8 cellular contexts compared by ENCODE assay signal in the genomic region with DNA sequence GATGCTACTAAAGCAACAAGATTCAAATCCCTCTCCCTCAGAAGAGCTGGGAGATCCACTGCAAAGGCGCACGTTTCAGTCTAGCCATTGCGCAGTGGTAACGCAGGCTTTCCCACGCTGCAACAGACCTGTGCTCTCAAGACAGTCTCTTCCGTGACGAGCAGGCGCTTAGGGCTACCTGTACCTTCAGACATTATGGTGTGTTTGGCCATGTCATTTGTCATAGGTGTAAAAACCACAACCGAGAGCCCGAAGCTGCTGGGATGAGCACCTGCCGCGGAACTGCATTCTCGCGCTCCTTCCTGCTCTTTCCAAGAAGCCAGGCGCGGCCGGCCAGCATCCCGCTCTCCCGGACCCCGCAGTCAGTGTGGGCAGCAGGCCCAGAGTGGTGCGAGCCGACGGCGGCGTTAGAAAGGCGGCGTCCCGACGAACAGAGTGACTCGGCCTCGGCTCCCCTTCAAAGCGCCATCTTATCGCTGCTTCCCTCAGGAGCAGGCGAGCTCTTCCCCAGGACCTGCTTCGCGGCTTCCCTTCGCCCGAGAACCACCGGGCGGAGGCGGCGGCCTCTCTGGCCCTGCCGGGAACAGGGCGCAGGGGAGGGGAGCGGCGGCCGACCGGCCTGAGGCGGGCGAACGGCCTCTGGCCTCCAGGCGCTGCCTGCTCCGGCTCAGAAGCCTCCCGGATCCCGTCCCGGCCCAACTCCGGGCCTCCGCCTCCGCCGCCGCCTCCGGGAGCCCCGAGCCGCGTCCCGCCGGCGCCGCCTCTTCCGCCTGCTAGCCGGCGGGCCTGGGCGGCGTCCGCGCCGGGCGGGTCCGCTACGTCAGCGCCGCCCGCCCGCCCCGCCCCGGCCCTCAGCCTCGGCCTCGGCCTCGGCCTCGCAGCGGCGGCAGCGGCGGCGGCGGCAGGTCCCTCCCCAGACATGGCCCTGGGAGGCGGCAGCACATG. TPM values are rescaled to one million over a fixed set of nuclear protein-coding genes. Genes with fewer than 3 reads are reported as not detected.
DNase-seq lines count a peak whose midpoint lies in the region; ATAC-seq and TF ChIP-seq lines count a peak whose summit lies in the region.

A gene with protein sequence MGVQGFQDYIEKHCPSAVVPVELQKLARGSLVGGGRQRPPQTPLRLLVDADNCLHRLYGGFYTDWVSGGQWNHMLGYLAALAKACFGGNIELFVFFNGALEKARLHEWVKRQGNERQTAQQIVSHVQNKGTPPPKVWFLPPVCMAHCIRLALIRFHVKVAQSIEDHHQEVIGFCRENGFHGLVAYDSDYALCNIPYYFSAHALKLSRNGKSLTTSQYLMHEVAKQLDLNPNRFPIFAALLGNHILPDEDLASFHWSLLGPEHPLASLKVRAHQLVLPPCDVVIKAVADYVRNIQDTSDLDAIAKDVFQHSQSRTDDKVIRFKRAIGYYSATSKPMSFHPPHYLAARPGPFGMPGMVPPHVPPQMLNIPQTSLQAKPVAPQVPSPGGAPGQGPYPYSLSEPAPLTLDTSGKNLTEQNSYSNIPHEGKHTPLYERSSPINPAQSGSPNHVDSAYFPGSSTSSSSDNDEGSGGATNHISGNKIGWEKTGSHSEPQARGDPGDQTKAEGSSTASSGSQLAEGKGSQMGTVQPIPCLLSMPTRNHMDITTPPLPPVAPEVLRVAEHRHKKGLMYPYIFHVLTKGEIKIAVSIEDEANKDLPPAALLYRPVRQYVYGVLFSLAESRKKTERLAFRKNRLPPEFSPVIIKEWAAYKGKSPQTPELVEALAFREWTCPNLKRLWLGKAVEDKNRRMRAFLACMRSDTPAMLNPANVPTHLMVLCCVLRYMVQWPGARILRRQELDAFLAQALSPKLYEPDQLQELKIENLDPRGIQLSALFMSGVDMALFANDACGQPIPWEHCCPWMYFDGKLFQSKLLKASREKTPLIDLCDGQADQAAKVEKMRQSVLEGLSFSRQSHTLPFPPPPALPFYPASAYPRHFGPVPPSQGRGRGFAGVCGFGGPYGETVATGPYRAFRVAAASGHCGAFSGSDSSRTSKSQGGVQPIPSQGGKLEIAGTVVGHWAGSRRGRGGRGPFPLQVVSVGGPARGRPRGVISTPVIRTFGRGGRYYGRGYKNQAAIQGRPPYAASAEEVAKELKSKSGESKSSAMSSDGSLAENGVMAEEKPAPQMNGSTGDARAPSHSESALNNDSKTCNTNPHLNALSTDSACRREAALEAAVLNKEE (plus strand): TSS at position 869 of the 945 bp plus-strand sequence. CDS start 231 bp downstream, outside the sequence.

- H3K9me3 Mint-ChIP-seq in CD8-positive, alpha-beta memory T cell: no peaks in the 10 kb centered on the region

- H3K36me3 ChIP-seq in CD8-positive, alpha-beta memory T cell (ENCODE audit: insufficient read depth, low read length): peaks cover 17% of the 10 kb centered on the region
- H3K36me3 ChIP-seq in OCI-LY1 (ENCODE audit: insufficient read depth, low read length) (peaks cover 65% of the 10 kb centered on the region), mucosa of descending colon (ENCODE audit: low read depth) (no peaks in the 10 kb centered on the region)

- peak within 1 kb of the TSS; percentile 94 for H3K27ac ChIP-seq in CD8-positive, alpha-beta memory T cell (ENCODE audit: low read depth, low read length)
- H3K27ac ChIP-seq in OCI-LY1 (ENCODE audit: low read depth, low read length, poor library complexity, severe bottlenecking) (peak within 1 kb of the TSS; percentile 80), epithelial cell of prostate (peak within 1 kb of the TSS; percentile 95)

- H2AFZ ChIP-seq in OCI-LY1 (ENCODE audit: low read length): no peak within 1 kb of the TSS

- no peaks in the 10 kb centered on the region for H3K9me2 ChIP-seq in OCI-LY1 (ENCODE audit: low read depth, low read length)

- POLR2A ChIA-PET in CD8-positive, alpha-beta memory T cell (lab: Charles Lee): interaction anchor here (0.8 to 1.9 kb wide), 3 partner anchors 13 to 115 kb away, joined by 3 to 6 read pairs (median 5); no protein-coding TSS in a partner anchor

- H3K9ac ChIP-seq in OCI-LY1 (ENCODE audit: low read length): peak within 1 kb of the TSS; percentile 97

- peak within 1 kb of the TSS; percentile 80 to 99 (median 96) for H3K27ac Mint-ChIP-seq in CD8-positive, alpha-beta memory T cell

- H3K36me3 Mint-ChIP-seq in CD8-positive, alpha-beta memory T cell: peaks cover 0 to 48% (median 14%) of the 10 kb centered on the region in 3 donors

- ATAC-seq in GM19467 (IDR thresholded peaks at IDR 0.05; ENCODE audit: unreplicated experiment) (peak; percentile 51), mucosa of descending colon (peak; percentile 81)

- DNase-seq in CD8-positive, alpha-beta memory T cell: peak; percentile 70 to 85 (median 73)
- DNase-seq in HS-27A (ENCODE audit: low read depth) (peak; percentile 26), activated T-cell treated with anti-CD3 and anti-CD28 coated beads for 48 hours (ENCODE audit: low read depth) (peak; percentile 78), epithelial cell of prostate (ENCODE audit: low read depth, low spot score) (no peak), mucosa of descending colon (peak; percentile 81 to 88 (median 87))
- peak; percentile 12 to 52 for DNase-seq in stimulated activated CD8-positive, alpha-beta memory T cell treated with anti-CD3 and anti-CD28 coated beads, Interleukin-4, amount 100 ng/mL, for 4 hours (ENCODE audit: low read depth in 2 of 2, low spot score in 1 of 2)

- H3K4me3 Mint-ChIP-seq in CD8-positive, alpha-beta memory T cell: peak within 1 kb of the TSS; percentile 88 to 98 (median 93)

- H3F3A ChIP-seq in OCI-LY1 (ENCODE audit: insufficient read depth, low read length): no peaks in the 10 kb centered on the region

- peak within 1 kb of the TSS; percentile 88 for H3K4me2 ChIP-seq in OCI-LY1 (ENCODE audit: low read length)

- H3K4me1 Mint-ChIP-seq in CD8-positive, alpha-beta memory T cell: peaks cover 34 to 63% (median 49%) of the 10 kb centered on the region in 3 donors

- CTCF ChIA-PET in CD8-positive, alpha-beta memory T cell (lab: Charles Lee): interaction anchor here (1.9 to 2.4 kb wide), 2 partner anchors 13 to 115 kb away, joined by 4 to 10 read pairs; no protein-coding TSS in a partner anchor

- no peaks in the 10 kb centered on the region for H3K27me3 ChIP-seq in CD8-positive, alpha-beta memory T cell (ENCODE audit: insufficient read depth, low read length, poor library complexity, severe bottlenecking)
- H3K27me3 ChIP-seq in OCI-LY1 (ENCODE audit: insufficient read depth, low read length): no peaks in the 10 kb centered on the region

- peaks cover 46% of the 10 kb centered on the region for H3K79me2 ChIP-seq in OCI-LY1 (ENCODE audit: insufficient read depth, low read length)

- TF ChIP-seq CTCF in OCI-LY1 (IDR thresholded peaks at IDR 0.05; ENCODE audit: low read length) (no peak), mucosa of descending colon (IDR thresholded peaks at IDR 0.05) (no peak)

- peak within 1 kb of the TSS; percentile 92 for H3K4me3 ChIP-seq in CD8-positive, alpha-beta memory T cell (ENCODE audit: low read length)
- H3K4me3 ChIP-seq in OCI-LY1 (ENCODE audit: low read depth, low read length, poor library complexity, severe bottlenecking): peak within 1 kb of the TSS; percentile 99
- peak within 1 kb of the TSS; percentile 78 for H3K4me3 ChIP-seq in mucosa of descending colon

- H4K20me1 ChIP-seq in OCI-LY1 (ENCODE audit: insufficient read depth, low read length): no peaks in the 10 kb centered on the region

- H3K4me1 ChIP-seq in CD8-positive, alpha-beta memory T cell (ENCODE audit: insufficient read depth, low read length): peaks cover 36% of the 10 kb centered on the region
- peaks cover 39% of the 10 kb centered on the region for H3K4me1 ChIP-seq in OCI-LY1 (ENCODE audit: insufficient read depth, low read length, severe bottlenecking)
- H3K4me1 ChIP-seq in mucosa of descending colon (ENCODE audit: low read depth): peaks cover 31% of the 10 kb centered on the region

- H3K27me3 Mint-ChIP-seq in CD8-positive, alpha-beta memory T cell: no peaks in the 10 kb centered on the region

- H3K9me3 ChIP-seq in CD8-positive, alpha-beta memory T cell (ENCODE audit: low read length): no peaks in the 10 kb centered on the region
- H3K9me3 ChIP-seq in OCI-LY1 (ENCODE audit: low read length) (no peaks in the 10 kb centered on the region), mucosa of descending colon (no peaks in the 10 kb centered on the region)

- intact Hi-C loops in mucosa of descending colon (cut with DNase I, micrococcal nuclease): no loop called here

RNA-seq across cellular contexts. Expression of the gene that starts here (rescaled TPM):
- 100 to 1,000 TPM; 140 to 142 TPM for total RNA-seq in CD8-positive, alpha-beta memory T cell
- polyA plus RNA-seq in CD8-positive, alpha-beta memory T cell: 16.0 TPM
- 100 to 1,000 TPM; 168 to 215 (median 209) TPM for total RNA-seq in mucosa of descending colon
